8 cellular contexts compared by ENCODE assay signal in genomic region chr1:161726631-161727342, GRCh38. TPM values are rescaled to one million over a fixed set of nuclear protein-coding genes. Genes with fewer than 3 reads are reported as not detected.
DNase-seq lines count a peak whose midpoint lies in the region; ATAC-seq and TF ChIP-seq lines count a peak whose summit lies in the region.

No MANE protein-coding gene starts in this region.

- H3K4me3 ChIP-seq in right atrium auricular region: peak overlapping the region; percentile 73 to 75
- H3K4me3 ChIP-seq in psoas muscle: peak overlapping the region; percentile 72
- peak overlapping the region; percentile 45 to 57 for H3K4me3 ChIP-seq in aorta (ENCODE audit: low read length in 2 of 2)

- H3K36me3 ChIP-seq in right atrium auricular region (no peaks in the 10 kb centered on the region), psoas muscle (ENCODE audit: insufficient read depth in 1 of 2, low read depth in 1 of 2) (no peaks in the 10 kb centered on the region), aorta (ENCODE audit: control insufficient read depth in 1 of 2, insufficient read depth in 2 of 2, low read length in 1 of 2) (no peaks in the 10 kb centered on the region)

- H3K4me1 ChIP-seq in right atrium auricular region (peaks cover 0 to 15% of the 10 kb centered on the region in 2 donors), psoas muscle (peaks cover 4% of the 10 kb centered on the region), aorta (ENCODE audit: control insufficient read depth in 1 of 2, insufficient read depth in 2 of 2, low read length in 2 of 2) (no peaks in the 10 kb centered on the region)

- intact Hi-C loops in psoas muscle (cut with DNase I): no loop called here
- intact Hi-C loops in aorta (cut with DNase I): no loop called here

- WGBS in psoas muscle, 3 donors: 1% methylated on average over 57 to 81 of the region's 81 CpGs
- 0 to 1% methylated on average over 55 to 81 of the region's 81 CpGs for WGBS in aorta, 2 donors

- H3K27me3 ChIP-seq in right atrium auricular region (no peaks in the 10 kb centered on the region), psoas muscle (ENCODE audit: insufficient read depth in 3 of 3, low read length in 2 of 3) (peaks cover 2 to 59% (median 4%) of the 10 kb centered on the region in 3 donors), aorta (ENCODE audit: control insufficient read depth in 1 of 2, insufficient read depth in 2 of 2, low read length in 1 of 2) (no peaks in the 10 kb centered on the region)

- H3K9me3 ChIP-seq in right atrium auricular region (no peaks in the 10 kb centered on the region), psoas muscle (no peaks in the 10 kb centered on the region), aorta (ENCODE audit: control insufficient read depth, low read length) (no peaks in the 10 kb centered on the region)

- H3K27ac ChIP-seq in angular gyrus (ENCODE audit: low read depth, low read length) (peak overlapping the region; percentile 68), right atrium auricular region (peak overlapping the region; percentile 79 to 81), psoas muscle (peak overlapping the region; percentile 74), aorta (ENCODE audit: low read depth in 1 of 2, low read length in 2 of 2) (peak overlapping the region; percentile 32 to 70)

- peak; percentile 45 for ATAC-seq in GM21737 (IDR thresholded peaks at IDR 0.05; ENCODE audit: unreplicated experiment)
- peak; percentile 71 to 84 (median 78) for ATAC-seq in psoas muscle
- ATAC-seq in aorta (ENCODE audit: low FRiP score): peak; percentile 93

- peak; percentile 92 for DNase-seq in EL
- peak; percentile 60 to 68 for DNase-seq in Kasumi-1 (lab: John Stamatoyannopoulos, UW)
- peak; percentile 55 to 64 (median 62) for DNase-seq in T-helper 1 cell
- peak; percentile 83 for DNase-seq in right atrium auricular region (ENCODE audit: low spot score)
- DNase-seq in psoas muscle: peak; percentile 87 to 90
- peak; percentile 92 to 95 for DNase-seq in aorta

- no peak for TF ChIP-seq CTCF in right atrium auricular region (IDR thresholded peaks at IDR 0.05)
- TF ChIP-seq CTCF in psoas muscle (IDR thresholded peaks at IDR 0.05): no peak

RNA-seq across cellular contexts. Expression of gene FCRLB, which starts 5.4 kb away (rescaled TPM):
- total RNA-seq in right atrium auricular region (under 1 TPM; 0.20 to 0.63 TPM), psoas muscle (under 1 TPM; 0.13 to 0.58 (median 0.29) TPM), aorta (under 1 TPM; 0.49 to 0.66 TPM)
- polyA plus RNA-seq in psoas muscle (under 1 TPM in 2 of 3 donors, not detected in 1; 0.06 to 0.25 TPM), aorta (1 to 10 TPM in 1 of 2 donors, under 1 TPM in 1; 0.36 to 2.0 TPM)

RNA-seq across cellular contexts. Expression of gene FCRLA, which starts 19.8 kb away (rescaled TPM):
- total RNA-seq in right atrium auricular region (under 1 TPM in 1 of 2 donors, not detected in 1; 0.20 TPM), psoas muscle (under 1 TPM in 3 of 4 donors, not detected in 1; 0.36 to 0.90 (median 0.49) TPM), aorta (under 1 TPM in 1 of 2 donors, not detected in 1; 0.57 TPM)
- polyA plus RNA-seq in psoas muscle (under 1 TPM in 2 of 3 donors, not detected in 1; 0.10 to 0.17 TPM), aorta (under 1 TPM; 0.10 to 0.38 TPM)

RNA-seq across cellular contexts. Expression of gene DUSP12, which starts 22.8 kb away (rescaled TPM):
- total RNA-seq in right atrium auricular region (10 to 100 TPM; 10.4 to 11.0 TPM), psoas muscle (10 to 100 TPM in 1 of 4 donors, 1 to 10 TPM in 3; 4.4 to 10.9 (median 5.6) TPM), aorta (10 to 100 TPM; 19.3 to 22.1 TPM)
- polyA plus RNA-seq in psoas muscle (10 to 100 TPM in 2 of 3 donors, 1 to 10 TPM in 1; 9.9 to 15.3 (median 10.6) TPM), aorta (10 to 100 TPM; 25.7 to 30.1 TPM)

RNA-seq across cellular contexts. Expression of gene ATF6, which starts 39.3 kb away (rescaled TPM):
- total RNA-seq in right atrium auricular region (10 to 100 TPM; 17.9 to 19.9 TPM), psoas muscle (10 to 100 TPM; 11.0 to 17.1 (median 13.8) TPM), aorta (10 to 100 TPM; 30.4 to 30.5 TPM)
- polyA plus RNA-seq in psoas muscle (10 to 100 TPM in 1 of 3 donors, 1 to 10 TPM in 2; 6.4 to 10.6 (median 8.6) TPM), aorta (1 to 10 TPM; 6.1 to 7.0 TPM)

Comparison
In these comparisons a context has a peak if more than half of its experiments do, and no peak if none do; other contexts are left out.
1. Peak in every context shown above with its lines: DNase-seq, ATAC-seq, H3K4me3 ChIP-seq and H3K27ac ChIP-seq.